1 cellular context compared by ENCODE assay signal in genomic region chr2:202060218-202060617, GRCh38.
TF ChIP-seq lines count a peak whose summit lies in the region.

No MANE protein-coding gene starts in this region.

TF ChIP-seq in HEK293, 187 proteins besides CTCF, POLR2A, EP300 and RAD21 (continued from another document):
- TF ChIP-seq ZSCAN4 (tag by site-specific recombination; IDR thresholded peaks at IDR 0.05) (no peak), ZNF830 (tag by site-specific recombination; IDR thresholded peaks at IDR 0.05; ENCODE audit: low read depth) (no peak), ZNF174 (tag by site-specific recombination; IDR thresholded peaks at IDR 0.05) (no peak)
TF ChIP-seq in HEK293: peak in this region for 0.
